12 cellular contexts compared by ENCODE assay signal in genomic region chr15:82901114-82901805, GRCh38.
"Had no signal": no experiment of that assay in that cellular context is flagged by ENCODE, and none has a peak within 500 bp of the region (broad histone marks: within the 10 kb centered on the region; RNA-seq: fewer than 3 reads in every experiment).

No MANE protein-coding gene starts in this region.

- H3K27ac Mint-ChIP-seq: activated naive CD8-positive, alpha-beta T cell treated with anti-CD3 and anti-CD28 coated beads for 36 hours; activated T-helper 1 cell treated with anti-CD3 and anti-CD28 coated beads, Interleukin-12 subunit alpha, Interleukin-12 subunit beta, Interleukin-2, Interleukin-4 antibody, amounts not matched to agents 30 ng/mL and 10 ng/mL and 1 ng/mL, durations not matched to agents 14 hours and 24 hours and 36 hours had no signal

- H3K27ac ChIP-seq: hepatocyte, uterus, WERI-Rb-1 had no signal

- H3K36me3 Mint-ChIP-seq: activated naive CD8-positive, alpha-beta T cell treated with anti-CD3 and anti-CD28 coated beads for 36 hours had no signal

- H3K27me3 Mint-ChIP-seq: activated naive CD8-positive, alpha-beta T cell treated with anti-CD3 and anti-CD28 coated beads for 36 hours had no signal

- H3K4me3 Mint-ChIP-seq: activated naive CD8-positive, alpha-beta T cell treated with anti-CD3 and anti-CD28 coated beads for 36 hours; activated T-helper 1 cell treated with anti-CD3 and anti-CD28 coated beads, Interleukin-12 subunit alpha, Interleukin-12 subunit beta, Interleukin-2, Interleukin-4 antibody, amounts not matched to agents 30 ng/mL and 10 ng/mL and 1 ng/mL, durations not matched to agents 14 hours and 24 hours and 36 hours; nephron had no signal

- H3K4me1 Mint-ChIP-seq: activated naive CD8-positive, alpha-beta T cell treated with anti-CD3 and anti-CD28 coated beads for 36 hours had no signal

- H3K36me3 ChIP-seq: uterus, WERI-Rb-1 had no signal

- H3K4me3 ChIP-seq: hepatocyte, uterus had no signal

- DNase-seq: activated CD4-positive, alpha-beta T cell treated with anti-CD3 and anti-CD28 coated beads for 4 hours; activated naive CD8-positive, alpha-beta T cell treated with anti-CD3 and anti-CD28 coated beads for 36 hours; left ventricle myocardium superior; stimulated activated CD4-positive, alpha-beta T cell treated with anti-CD3 and anti-CD28 coated beads, Interleukin-12 subunit alpha, Interleukin-12 subunit beta, amount 100 ng/mL, for 4 hours; stimulated activated CD4-positive, alpha-beta T cell treated with anti-CD3 and anti-CD28 coated beads, Interleukin-2, amount 100 ng/mL, for 24 hours; T-helper 1 cell; uterus; WERI-Rb-1 had no signal

- ATAC-seq: left ventricle myocardium superior, SK-N-SH treated with all-trans-retinoic acid at 6 μM for 48 hours had no signal

- H3K27me3 ChIP-seq: hepatocyte, uterus had no signal

- H3K9me3 Mint-ChIP-seq: activated naive CD8-positive, alpha-beta T cell treated with anti-CD3 and anti-CD28 coated beads for 36 hours; activated T-helper 1 cell treated with anti-CD3 and anti-CD28 coated beads, Interleukin-12 subunit alpha, Interleukin-12 subunit beta, Interleukin-2, Interleukin-4 antibody, amounts not matched to agents 30 ng/mL and 10 ng/mL and 1 ng/mL, durations not matched to agents 14 hours and 24 hours and 36 hours; nephron had no signal

- H3K4me1 ChIP-seq: uterus had no signal

- H3K9me3 ChIP-seq: uterus had no signal
